In the genomic region with DNA sequence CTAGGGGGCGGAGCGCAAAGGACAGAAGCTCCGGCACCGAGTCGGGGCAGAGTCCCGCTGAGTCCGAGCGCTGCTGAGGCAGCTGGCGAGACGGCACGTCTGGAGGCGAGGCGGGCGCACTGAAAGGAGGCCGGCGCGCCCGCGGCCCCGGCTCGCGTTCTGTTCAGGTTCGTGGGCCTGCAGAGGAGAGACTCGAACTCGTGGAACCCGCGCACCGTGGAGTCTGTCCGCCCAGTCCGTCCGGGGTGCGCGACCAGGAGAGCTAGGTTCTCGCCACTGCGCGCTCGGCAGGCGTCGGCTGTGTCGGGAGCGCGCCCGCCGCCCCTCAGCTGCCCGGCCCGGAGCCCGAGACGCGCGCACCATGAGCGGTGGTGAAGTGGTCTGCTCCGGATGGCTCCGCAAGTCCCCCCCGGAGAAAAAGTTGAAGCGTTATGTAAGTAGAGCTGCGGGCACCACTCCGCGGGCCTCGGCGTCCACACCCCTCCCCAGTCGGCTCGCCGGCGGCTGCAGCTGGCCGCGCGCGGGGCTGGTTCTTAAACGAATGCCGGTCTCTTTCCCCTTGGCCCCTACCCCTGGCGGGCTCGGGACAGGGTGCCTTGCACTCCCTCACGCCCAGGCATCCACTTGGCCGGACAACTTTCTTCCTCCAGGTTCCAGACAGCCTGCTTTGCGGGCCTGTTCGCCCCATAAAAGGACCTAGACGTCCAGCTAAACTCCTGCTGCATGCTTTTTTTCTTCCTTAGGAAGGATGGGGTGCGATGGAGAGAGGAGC, we compare ENCODE assay signal across 1 cellular context.
A peak's percentile ranks its signal among the peaks of the same experiment; 100 is the strongest.
TF ChIP-seq lines count a peak whose summit lies in the region.

A gene (plus strand): TSS at position 49 of the 772 bp plus-strand sequence. CDS start 313 bp downstream, at position 362.

TF ChIP-seq in HepG2, 621 proteins besides CTCF, POLR2A, EP300 and RAD21 (continued from another document and continues in another):
- TF ChIP-seq, protein P1, sequence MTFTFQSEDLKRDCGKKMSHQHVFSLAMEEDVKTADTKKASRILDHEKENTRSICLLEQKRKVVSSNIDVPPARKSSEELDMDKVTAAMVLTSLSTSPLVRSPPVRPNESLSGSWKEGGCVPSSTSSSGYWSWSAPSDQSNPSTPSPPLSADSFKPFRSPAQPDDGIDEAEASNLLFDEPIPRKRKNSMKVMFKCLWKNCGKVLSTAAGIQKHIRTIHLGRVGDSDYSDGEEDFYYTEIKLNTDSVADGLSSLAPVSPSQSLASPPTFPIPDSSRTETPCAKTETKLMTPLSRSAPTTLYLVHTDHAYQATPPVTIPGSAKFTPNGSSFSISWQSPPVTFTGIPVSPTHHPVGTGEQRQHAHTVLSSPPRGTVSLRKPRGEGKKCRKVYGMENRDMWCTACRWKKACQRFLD (CRISPR knock-in tag; IDR thresholded peaks at IDR 0.05; ENCODE audit: borderline replicate concordance), result no peak
- TF ChIP-seq ZBTB3 (CRISPR knock-in tag; IDR thresholded peaks at IDR 0.05; ENCODE audit: borderline replicate concordance, low read depth) (no peak; the same call in 1 of the 2 replicates), KAT2B (IDR thresholded peaks at IDR 0.05; ENCODE audit: borderline replicate concordance, low read depth, low read length) (no peak), ESRRA (CRISPR knock-in tag; IDR thresholded peaks at IDR 0.05; ENCODE audit: low read depth) (no peak), SMYD3 (CRISPR knock-in tag; IDR thresholded peaks at IDR 0.05) (no peak), TBX2 (CRISPR knock-in tag; IDR thresholded peaks at IDR 0.05; ENCODE audit: borderline replicate concordance) (no peak), SALL2 (CRISPR knock-in tag; IDR thresholded peaks at IDR 0.05) (peak; percentile 62; the same call in 1 of the 2 replicates), GATAD2A (CRISPR knock-in tag; IDR thresholded peaks at IDR 0.05) (no peak), ZNF891 (CRISPR knock-in tag; IDR thresholded peaks at IDR 0.05) (no peak), JARID2 (CRISPR knock-in tag; IDR thresholded peaks at IDR 0.05; ENCODE audit: insufficient replicate concordance) (no peak), ZC3H13 (CRISPR knock-in tag; IDR thresholded peaks at IDR 0.05) (0 out of 2 replicates have a peak, but pooled peaks have one; percentile 10), CREB1 (IDR thresholded peaks at IDR 0.05) (no peak), CREB1 (CRISPR knock-in tag; IDR thresholded peaks at IDR 0.05) (no peak), ZFP1 (CRISPR knock-in tag; IDR thresholded peaks at IDR 0.05) (no peak), IRX3 (CRISPR knock-in tag; IDR thresholded peaks at IDR 0.05; ENCODE audit: borderline replicate concordance, low read depth) (0 out of 2 replicates have a peak, but pooled peaks have one; percentile 45), ZNF83 (CRISPR knock-in tag; IDR thresholded peaks at IDR 0.05; ENCODE audit: borderline replicate concordance) (no peak), GABPA (IDR thresholded peaks at IDR 0.05; ENCODE audit: low read depth, low read length) (no peak), GABPA (CRISPR knock-in tag; IDR thresholded peaks at IDR 0.05; ENCODE audit: low read depth) (no peak), ZFP41 (CRISPR knock-in tag; IDR thresholded peaks at IDR 0.05; ENCODE audit: borderline replicate concordance) (no peak), ZNF598 (CRISPR knock-in tag; IDR thresholded peaks at IDR 0.05; ENCODE audit: borderline replicate concordance) (no peak), DR1 (CRISPR knock-in tag; IDR thresholded peaks at IDR 0.05) (no peak), ZFY (CRISPR knock-in tag; IDR thresholded peaks at IDR 0.05) (no peak; the same call in none of the 2 replicates)
- TF ChIP-seq, protein P2, sequence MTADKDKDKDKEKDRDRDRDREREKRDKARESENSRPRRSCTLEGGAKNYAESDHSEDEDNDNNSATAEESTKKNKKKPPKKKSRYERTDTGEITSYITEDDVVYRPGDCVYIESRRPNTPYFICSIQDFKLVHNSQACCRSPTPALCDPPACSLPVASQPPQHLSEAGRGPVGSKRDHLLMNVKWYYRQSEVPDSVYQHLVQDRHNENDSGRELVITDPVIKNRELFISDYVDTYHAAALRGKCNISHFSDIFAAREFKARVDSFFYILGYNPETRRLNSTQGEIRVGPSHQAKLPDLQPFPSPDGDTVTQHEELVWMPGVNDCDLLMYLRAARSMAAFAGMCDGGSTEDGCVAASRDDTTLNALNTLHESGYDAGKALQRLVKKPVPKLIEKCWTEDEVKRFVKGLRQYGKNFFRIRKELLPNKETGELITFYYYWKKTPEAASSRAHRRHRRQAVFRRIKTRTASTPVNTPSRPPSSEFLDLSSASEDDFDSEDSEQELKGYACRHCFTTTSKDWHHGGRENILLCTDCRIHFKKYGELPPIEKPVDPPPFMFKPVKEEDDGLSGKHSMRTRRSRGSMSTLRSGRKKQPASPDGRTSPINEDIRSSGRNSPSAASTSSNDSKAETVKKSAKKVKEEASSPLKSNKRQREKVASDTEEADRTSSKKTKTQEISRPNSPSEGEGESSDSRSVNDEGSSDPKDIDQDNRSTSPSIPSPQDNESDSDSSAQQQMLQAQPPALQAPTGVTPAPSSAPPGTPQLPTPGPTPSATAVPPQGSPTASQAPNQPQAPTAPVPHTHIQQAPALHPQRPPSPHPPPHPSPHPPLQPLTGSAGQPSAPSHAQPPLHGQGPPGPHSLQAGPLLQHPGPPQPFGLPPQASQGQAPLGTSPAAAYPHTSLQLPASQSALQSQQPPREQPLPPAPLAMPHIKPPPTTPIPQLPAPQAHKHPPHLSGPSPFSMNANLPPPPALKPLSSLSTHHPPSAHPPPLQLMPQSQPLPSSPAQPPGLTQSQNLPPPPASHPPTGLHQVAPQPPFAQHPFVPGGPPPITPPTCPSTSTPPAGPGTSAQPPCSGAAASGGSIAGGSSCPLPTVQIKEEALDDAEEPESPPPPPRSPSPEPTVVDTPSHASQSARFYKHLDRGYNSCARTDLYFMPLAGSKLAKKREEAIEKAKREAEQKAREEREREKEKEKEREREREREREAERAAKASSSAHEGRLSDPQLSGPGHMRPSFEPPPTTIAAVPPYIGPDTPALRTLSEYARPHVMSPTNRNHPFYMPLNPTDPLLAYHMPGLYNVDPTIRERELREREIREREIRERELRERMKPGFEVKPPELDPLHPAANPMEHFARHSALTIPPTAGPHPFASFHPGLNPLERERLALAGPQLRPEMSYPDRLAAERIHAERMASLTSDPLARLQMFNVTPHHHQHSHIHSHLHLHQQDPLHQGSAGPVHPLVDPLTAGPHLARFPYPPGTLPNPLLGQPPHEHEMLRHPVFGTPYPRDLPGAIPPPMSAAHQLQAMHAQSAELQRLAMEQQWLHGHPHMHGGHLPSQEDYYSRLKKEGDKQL (CRISPR knock-in tag; IDR thresholded peaks at IDR 0.05; ENCODE audit: low read depth), result no peak
- TF ChIP-seq, protein P3, sequence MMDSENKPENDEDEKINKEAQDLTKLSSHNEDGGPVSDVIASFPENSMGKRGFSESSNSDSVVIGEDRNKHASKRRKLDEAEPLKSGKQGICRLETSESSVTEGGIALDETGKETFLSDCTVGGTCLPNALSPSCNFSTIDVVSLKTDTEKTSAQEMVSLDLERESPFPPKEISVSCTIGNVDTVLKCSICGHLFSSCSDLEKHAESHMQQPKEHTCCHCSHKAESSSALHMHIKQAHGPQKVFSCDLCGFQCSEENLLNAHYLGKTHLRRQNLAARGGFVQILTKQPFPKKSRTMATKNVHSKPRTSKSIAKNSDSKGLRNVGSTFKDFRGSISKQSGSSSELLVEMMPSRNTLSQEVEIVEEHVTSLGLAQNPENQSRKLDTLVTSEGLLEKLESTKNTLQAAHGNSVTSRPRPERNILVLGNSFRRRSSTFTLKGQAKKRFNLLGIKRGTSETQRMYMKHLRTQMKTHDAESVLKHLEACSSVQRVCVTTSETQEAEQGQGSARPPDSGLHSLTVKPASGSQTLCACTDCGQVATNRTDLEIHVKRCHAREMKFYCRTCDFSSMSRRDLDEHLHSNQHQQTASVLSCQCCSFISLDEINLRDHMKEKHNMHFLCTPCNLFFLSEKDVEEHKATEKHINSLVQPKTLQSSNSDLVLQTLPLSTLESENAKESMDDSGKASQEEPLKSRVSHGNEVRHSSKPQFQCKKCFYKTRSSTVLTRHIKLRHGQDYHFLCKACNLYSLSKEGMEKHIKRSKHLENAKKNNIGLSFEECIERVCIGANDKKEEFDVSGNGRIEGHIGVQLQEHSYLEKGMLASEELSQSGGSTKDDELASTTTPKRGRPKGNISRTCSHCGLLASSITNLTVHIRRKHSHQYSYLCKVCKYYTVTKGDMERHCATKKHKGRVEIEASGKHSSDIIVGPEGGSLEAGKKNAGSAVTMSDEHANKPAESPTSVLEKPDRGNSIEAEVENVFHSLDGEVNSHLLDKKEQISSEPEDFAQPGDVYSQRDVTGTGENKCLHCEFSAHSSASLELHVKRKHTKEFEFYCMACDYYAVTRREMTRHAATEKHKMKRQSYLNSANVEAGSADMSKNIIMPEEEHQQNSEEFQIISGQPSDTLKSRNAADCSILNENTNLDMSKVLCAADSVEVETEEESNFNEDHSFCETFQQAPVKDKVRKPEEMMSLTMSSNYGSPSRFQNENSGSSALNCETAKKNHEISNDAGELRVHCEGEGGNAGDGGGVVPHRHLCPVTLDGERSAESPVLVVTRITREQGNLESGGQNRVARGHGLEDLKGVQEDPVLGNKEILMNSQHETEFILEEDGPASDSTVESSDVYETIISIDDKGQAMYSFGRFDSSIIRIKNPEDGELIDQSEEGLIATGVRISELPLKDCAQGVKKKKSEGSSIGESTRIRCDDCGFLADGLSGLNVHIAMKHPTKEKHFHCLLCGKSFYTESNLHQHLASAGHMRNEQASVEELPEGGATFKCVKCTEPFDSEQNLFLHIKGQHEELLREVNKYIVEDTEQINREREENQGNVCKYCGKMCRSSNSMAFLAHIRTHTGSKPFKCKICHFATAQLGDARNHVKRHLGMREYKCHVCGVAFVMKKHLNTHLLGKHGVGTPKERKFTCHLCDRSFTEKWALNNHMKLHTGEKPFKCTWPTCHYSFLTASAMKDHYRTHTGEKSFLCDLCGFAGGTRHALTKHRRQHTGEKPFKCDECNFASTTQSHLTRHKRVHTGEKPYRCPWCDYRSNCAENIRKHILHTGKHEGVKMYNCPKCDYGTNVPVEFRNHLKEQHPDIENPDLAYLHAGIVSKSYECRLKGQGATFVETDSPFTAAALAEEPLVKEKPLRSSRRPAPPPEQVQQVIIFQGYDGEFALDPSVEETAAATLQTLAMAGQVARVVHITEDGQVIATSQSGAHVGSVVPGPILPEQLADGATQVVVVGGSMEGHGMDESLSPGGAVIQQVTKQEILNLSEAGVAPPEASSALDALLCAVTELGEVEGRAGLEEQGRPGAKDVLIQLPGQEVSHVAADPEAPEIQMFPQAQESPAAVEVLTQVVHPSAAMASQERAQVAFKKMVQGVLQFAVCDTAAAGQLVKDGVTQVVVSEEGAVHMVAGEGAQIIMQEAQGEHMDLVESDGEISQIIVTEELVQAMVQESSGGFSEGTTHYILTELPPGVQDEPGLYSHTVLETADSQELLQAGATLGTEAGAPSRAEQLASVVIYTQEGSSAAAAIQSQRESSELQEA (CRISPR knock-in tag; IDR thresholded peaks at IDR 0.05; ENCODE audit: not compliant biosample characterization), result no peak
- TF ChIP-seq, protein P4, sequence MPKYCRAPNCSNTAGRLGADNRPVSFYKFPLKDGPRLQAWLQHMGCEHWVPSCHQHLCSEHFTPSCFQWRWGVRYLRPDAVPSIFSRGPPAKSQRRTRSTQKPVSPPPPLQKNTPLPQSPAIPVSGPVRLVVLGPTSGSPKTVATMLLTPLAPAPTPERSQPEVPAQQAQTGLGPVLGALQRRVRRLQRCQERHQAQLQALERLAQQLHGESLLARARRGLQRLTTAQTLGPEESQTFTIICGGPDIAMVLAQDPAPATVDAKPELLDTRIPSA (CRISPR knock-in tag; IDR thresholded peaks at IDR 0.05; ENCODE audit: borderline replicate concordance), result no peak
- TF ChIP-seq, protein P5, sequence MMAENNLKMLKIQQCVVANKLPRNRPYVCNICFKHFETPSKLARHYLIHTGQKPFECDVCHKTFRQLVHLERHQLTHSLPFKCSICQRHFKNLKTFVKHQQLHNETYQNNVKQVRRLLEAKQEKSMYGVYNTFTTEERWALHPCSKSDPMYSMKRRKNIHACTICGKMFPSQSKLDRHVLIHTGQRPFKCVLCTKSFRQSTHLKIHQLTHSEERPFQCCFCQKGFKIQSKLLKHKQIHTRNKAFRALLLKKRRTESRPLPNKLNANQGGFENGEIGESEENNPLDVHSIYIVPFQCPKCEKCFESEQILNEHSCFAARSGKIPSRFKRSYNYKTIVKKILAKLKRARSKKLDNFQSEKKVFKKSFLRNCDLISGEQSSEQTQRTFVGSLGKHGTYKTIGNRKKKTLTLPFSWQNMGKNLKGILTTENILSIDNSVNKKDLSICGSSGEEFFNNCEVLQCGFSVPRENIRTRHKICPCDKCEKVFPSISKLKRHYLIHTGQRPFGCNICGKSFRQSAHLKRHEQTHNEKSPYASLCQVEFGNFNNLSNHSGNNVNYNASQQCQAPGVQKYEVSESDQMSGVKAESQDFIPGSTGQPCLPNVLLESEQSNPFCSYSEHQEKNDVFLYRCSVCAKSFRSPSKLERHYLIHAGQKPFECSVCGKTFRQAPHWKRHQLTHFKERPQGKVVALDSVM (CRISPR knock-in tag; IDR thresholded peaks at IDR 0.05), result no peak
- TF ChIP-seq, protein P6, sequence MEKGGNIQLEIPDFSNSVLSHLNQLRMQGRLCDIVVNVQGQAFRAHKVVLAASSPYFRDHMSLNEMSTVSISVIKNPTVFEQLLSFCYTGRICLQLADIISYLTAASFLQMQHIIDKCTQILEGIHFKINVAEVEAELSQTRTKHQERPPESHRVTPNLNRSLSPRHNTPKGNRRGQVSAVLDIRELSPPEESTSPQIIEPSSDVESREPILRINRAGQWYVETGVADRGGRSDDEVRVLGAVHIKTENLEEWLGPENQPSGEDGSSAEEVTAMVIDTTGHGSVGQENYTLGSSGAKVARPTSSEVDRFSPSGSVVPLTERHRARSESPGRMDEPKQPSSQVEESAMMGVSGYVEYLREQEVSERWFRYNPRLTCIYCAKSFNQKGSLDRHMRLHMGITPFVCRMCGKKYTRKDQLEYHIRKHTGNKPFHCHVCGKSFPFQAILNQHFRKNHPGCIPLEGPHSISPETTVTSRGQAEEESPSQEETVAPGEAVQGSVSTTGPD (CRISPR knock-in tag; IDR thresholded peaks at IDR 0.05), result no peak
- TF ChIP-seq, protein P7, sequence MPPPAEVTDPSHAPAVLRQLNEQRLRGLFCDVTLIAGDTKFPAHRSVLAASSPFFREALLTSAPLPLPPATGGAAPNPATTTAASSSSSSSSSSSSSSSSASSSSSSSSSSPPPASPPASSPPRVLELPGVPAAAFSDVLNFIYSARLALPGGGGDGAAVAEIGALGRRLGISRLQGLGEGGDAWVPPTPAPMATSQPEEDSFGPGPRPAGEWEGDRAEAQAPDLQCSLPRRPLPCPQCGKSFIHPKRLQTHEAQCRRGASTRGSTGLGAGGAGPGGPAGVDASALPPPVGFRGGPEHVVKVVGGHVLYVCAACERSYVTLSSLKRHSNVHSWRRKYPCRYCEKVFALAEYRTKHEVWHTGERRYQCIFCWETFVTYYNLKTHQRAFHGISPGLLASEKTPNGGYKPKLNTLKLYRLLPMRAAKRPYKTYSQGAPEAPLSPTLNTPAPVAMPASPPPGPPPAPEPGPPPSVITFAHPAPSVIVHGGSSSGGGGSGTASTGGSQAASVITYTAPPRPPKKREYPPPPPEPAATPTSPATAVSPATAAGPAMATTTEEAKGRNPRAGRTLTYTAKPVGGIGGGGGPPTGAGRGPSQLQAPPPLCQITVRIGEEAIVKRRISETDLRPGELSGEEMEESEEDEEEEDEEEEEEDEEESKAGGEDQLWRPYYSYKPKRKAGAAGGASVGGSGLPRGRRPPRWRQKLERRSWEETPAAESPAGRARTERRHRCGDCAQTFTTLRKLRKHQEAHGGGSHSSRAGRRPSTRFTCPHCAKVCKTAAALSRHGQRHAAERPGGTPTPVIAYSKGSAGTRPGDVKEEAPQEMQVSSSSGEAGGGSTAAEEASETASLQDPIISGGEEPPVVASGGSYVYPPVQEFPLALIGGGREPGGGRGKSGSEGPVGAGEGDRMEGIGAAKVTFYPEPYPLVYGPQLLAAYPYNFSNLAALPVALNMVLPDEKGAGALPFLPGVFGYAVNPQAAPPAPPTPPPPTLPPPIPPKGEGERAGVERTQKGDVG (CRISPR knock-in tag; IDR thresholded peaks at IDR 0.05; ENCODE audit: borderline replicate concordance), result no peak
